Comparison of ENCODE assay signal across 1 cellular context in genomic region chr7:65981965-65982792, GRCh38.
TF ChIP-seq lines count a peak whose summit lies in the region.

Gene GUSB, minus strand, starts transcription at chr7:65982213. Its CDS starts 30 bp downstream, at chr7:65982183.

TF ChIP-seq in HepG2, 621 proteins besides CTCF, POLR2A, EP300 and RAD21 (continued from another document and continues in another):
- peak; percentile 88; the same call in 1 of the 2 replicates for TF ChIP-seq HBP1 (CRISPR knock-in tag; IDR thresholded peaks at IDR 0.05; ENCODE audit: low read depth)
- peak; percentile 87 for TF ChIP-seq PHF20 (CRISPR knock-in tag; IDR thresholded peaks at IDR 0.05)
- TF ChIP-seq ZNF281 (CRISPR knock-in tag; IDR thresholded peaks at IDR 0.05; ENCODE audit: borderline replicate concordance) = peak; percentile 42; the same call in 1 of the 2 replicates
- 0 out of 2 replicates have a peak, but pooled peaks have one; percentile 37 for TF ChIP-seq ZNF180 (CRISPR knock-in tag; IDR thresholded peaks at IDR 0.05; ENCODE audit: borderline replicate concordance, low read depth)
- peak; percentile 93 for TF ChIP-seq ZNF546 (CRISPR knock-in tag; conservative IDR thresholded peaks at IDR 0.05)
- TF ChIP-seq SMAD9 (CRISPR knock-in tag; IDR thresholded peaks at IDR 0.05) = no peak
- 0 out of 2 replicates have a peak, but pooled peaks have one; percentile 47 for TF ChIP-seq ZNF441 (CRISPR knock-in tag; IDR thresholded peaks at IDR 0.05; ENCODE audit: borderline replicate concordance)
- peak; percentile 99 for TF ChIP-seq YEATS2 (CRISPR knock-in tag; IDR thresholded peaks at IDR 0.05; ENCODE audit: borderline replicate concordance)
- no peak for TF ChIP-seq ZBTB46 (CRISPR knock-in tag; IDR thresholded peaks at IDR 0.05; ENCODE audit: borderline replicate concordance)
- TF ChIP-seq FOXO1 (CRISPR knock-in tag; IDR thresholded peaks at IDR 0.05) = peak; percentile 79
- TF ChIP-seq UBTF (CRISPR knock-in tag; IDR thresholded peaks at IDR 0.05) = peak; percentile 87
- TF ChIP-seq MAFF (IDR thresholded peaks at IDR 0.05; ENCODE audit: low read depth, low read length) = no peak
- no peak for TF ChIP-seq ZNF10 (CRISPR knock-in tag; IDR thresholded peaks at IDR 0.05; ENCODE audit: borderline replicate concordance, low read depth)
- TF ChIP-seq TRIM22 (IDR thresholded peaks at IDR 0.05) = no peak
- 0 out of 2 replicates have a peak, but pooled peaks have one; percentile 67 for TF ChIP-seq STAT5B (CRISPR knock-in tag; IDR thresholded peaks at IDR 0.05)
- no peak for TF ChIP-seq TRAFD1 (CRISPR knock-in tag; IDR thresholded peaks at IDR 0.05; ENCODE audit: borderline replicate concordance)
- TF ChIP-seq BORCS8-MEF2B (CRISPR knock-in tag; IDR thresholded peaks at IDR 0.05) = peak; percentile 96
- TF ChIP-seq RARA (CRISPR knock-in tag; IDR thresholded peaks at IDR 0.05) = peak; percentile 56
- TF ChIP-seq ARNT (IDR thresholded peaks at IDR 0.05) = no peak
- no peak for TF ChIP-seq RARG (CRISPR knock-in tag; IDR thresholded peaks at IDR 0.05; ENCODE audit: low read depth)
- TF ChIP-seq ZNF24 (IDR thresholded peaks at IDR 0.05) = no peak
- TF ChIP-seq ZBTB34 (CRISPR knock-in tag; IDR thresholded peaks at IDR 0.05) = peak; percentile 38; the same call in 1 of the 2 replicates
- TF ChIP-seq ZNF333 (CRISPR knock-in tag; IDR thresholded peaks at IDR 0.05; ENCODE audit: borderline replicate concordance) = peak; percentile 52; the same call in 1 of the 2 replicates
- no peak for TF ChIP-seq DNMT3B (CRISPR knock-in tag; conservative IDR thresholded peaks at IDR 0.05)
- peak; percentile 99 for TF ChIP-seq RNF2 (conservative IDR thresholded peaks at IDR 0.05; ENCODE audit: low read depth)
- 0 out of 2 replicates have a peak, but pooled peaks have one; percentile 2 for TF ChIP-seq SKIL (CRISPR knock-in tag; IDR thresholded peaks at IDR 0.05; ENCODE audit: borderline replicate concordance)
- TF ChIP-seq ZNF264 (CRISPR knock-in tag; IDR thresholded peaks at IDR 0.05) = peak; percentile 82; the same call in 1 of the 2 replicates
- TF ChIP-seq ZSCAN20 (CRISPR knock-in tag; IDR thresholded peaks at IDR 0.05; ENCODE audit: borderline replicate concordance) = peak; percentile 87; the same call in 1 of the 2 replicates
- TF ChIP-seq ZBTB26 (CRISPR knock-in tag; IDR thresholded peaks at IDR 0.05; ENCODE audit: borderline replicate concordance) = peak; percentile 77
- TF ChIP-seq ZMYM4 (CRISPR knock-in tag; IDR thresholded peaks at IDR 0.05) = peak; percentile 93
- TF ChIP-seq ZBTB38 (CRISPR knock-in tag; IDR thresholded peaks at IDR 0.05) = peak; percentile 85
- TF ChIP-seq CENPT (CRISPR knock-in tag; IDR thresholded peaks at IDR 0.05; ENCODE audit: low read depth) = peak; percentile 79; the same call in 1 of the 2 replicates
